In genomic region chr1:170917373-170917772, GRCh38 we compare ENCODE assay signal across 11 cellular contexts. TPM values are rescaled to one million over a fixed set of nuclear protein-coding genes. Genes with fewer than 3 reads are reported as not detected.
"Had no signal": no experiment of that assay in that cellular context is flagged by ENCODE, and none has a peak within 500 bp of the region (broad histone marks: within the 10 kb centered on the region; RNA-seq: fewer than 3 reads in every experiment).

No MANE protein-coding gene starts in this region.

- H3K36me3 ChIP-seq: HAP-1 had no signal

- H3K4me3 ChIP-seq: GM23338, HAP-1 had no signal

- H3K9ac ChIP-seq: KMS-11 had no signal

- FAIRE-seq: H1, H54 had no signal

- H3K4me1 ChIP-seq: HAP-1 had no signal

- ATAC-seq: GM23338, HCT116 had no signal

- H3K4me2 ChIP-seq: GM23338, KMS-11 had no signal

- H3K27ac Mint-ChIP-seq: GM23338, HFFc6 had no signal

- DNase-seq: HFFc6, IMR-90, KBM-7 had no signal

- H3K4me1 Mint-ChIP-seq: GM23338 had no signal

- H3K27ac ChIP-seq: HL-60, KMS-11 had no signal

- H3K4me3 Mint-ChIP-seq: GM23338, HFFc6 had no signal

- H2AFZ ChIP-seq: GM23338 had no signal

RNA-seq across cellular contexts. Expression of gene MROH9, which starts 18.0 kb away (rescaled TPM):
- total RNA-seq: GM23338, H1, HT1080, IMR-90 had no signal
- polyA plus RNA-seq: H1, IMR-90 had no signal
